25 cellular contexts compared by ENCODE assay signal in genomic region chr4:85938902-85939301, GRCh38.
"Had no signal": no experiment of that assay in that cellular context is flagged by ENCODE, and none has a peak within 500 bp of the region (broad histone marks: within the 10 kb centered on the region; RNA-seq: fewer than 3 reads in every experiment).

No MANE protein-coding gene starts in this region.

- H3K9me3 ChIP-seq: breast epithelium, colonic mucosa had no signal

- DNase-seq: activated CD4-positive, alpha-beta T cell treated with anti-CD3 and anti-CD28 coated beads for 4 hours; activated CD8-positive, alpha-beta memory T cell treated with anti-CD3 and anti-CD28 coated beads, Interleukin-2, amount 50 U/mL, for 48 hours; activated CD8-positive, alpha-beta T cell treated with anti-CD3 and anti-CD28 coated beads for 36 hours; activated naive CD4-positive, alpha-beta T cell treated with anti-CD3 and anti-CD28 coated beads, Interleukin-2, amount 50 U/mL, for 16 hours; activated naive CD8-positive, alpha-beta T cell treated with anti-CD3 and anti-CD28 coated beads, Interleukin-2, amount 10 ng/mL, durations not matched to agents 7 days and 5 days; activated T-cell treated with anti-CD3 and anti-CD28 coated beads, Interleukin-2, amount 50 U/mL, for 1 hour; aorta; caudate nucleus; colonic mucosa; MV-4-11; NCI-H1092 treated with DMSO at 0.1 percent for 48 hours; NCI-H1417 treated with DMSO at 0.1 percent for 48 hours; NCI-H1694; NCI-H2029; NCI-H2107; NCI-H2171 treated with DMSO at 0.1 percent for 48 hours; NCI-H345; NCI-H510A treated with DMSO at 0.1 percent for 48 hours; RPMI8226; T-helper 1 cell; WERI-Rb-1 had no signal

- ATAC-seq: activated CD4-positive, CD25-positive, alpha-beta regulatory T cell treated with anti-CD3 and anti-CD28 coated beads, Interleukin-2, amount 50 U/mL, for 24 hours; activated CD8-positive, alpha-beta T cell treated with anti-CD3 and anti-CD28 coated beads for 36 hours; Right ventricle myocardium inferior had no signal

- H3K4me1 ChIP-seq: breast epithelium, colonic mucosa had no signal

- H3K27me3 ChIP-seq: breast epithelium, colonic mucosa had no signal

- H3K27ac ChIP-seq: breast epithelium, colonic mucosa, SK-N-MC, WERI-Rb-1 had no signal

- H3K36me3 ChIP-seq: breast epithelium, colonic mucosa, WERI-Rb-1 had no signal

- H3K4me3 ChIP-seq: colonic mucosa, SK-N-MC had no signal
